In genomic region chr10:47019546-47019945, GRCh38 we compare ENCODE assay signal across 21 cellular contexts.
DNase-seq lines count a peak whose midpoint lies in the region; ATAC-seq and TF ChIP-seq lines count a peak whose summit lies in the region.
"Had no signal": no experiment of that assay in that cellular context is flagged by ENCODE, and none has a peak within 500 bp of the region (broad histone marks: within the 10 kb centered on the region; RNA-seq: fewer than 3 reads in every experiment).

No MANE protein-coding gene starts in this region.

- no peaks in the 10 kb centered on the region for H3K27me3 Mint-ChIP-seq in activated CD8-positive, alpha-beta T cell treated with anti-CD3 and anti-CD28 coated beads, Interleukin-2, amount 10 ng/mL, durations not matched to agents 7 days and 5 days (ENCODE audit: low read depth)
- no peaks in the 10 kb centered on the region for H3K27me3 Mint-ChIP-seq in activated CD8-positive, alpha-beta T cell treated with anti-CD3 and anti-CD28 coated beads for 36 hours

- no peak overlapping the region for H3K4me3 Mint-ChIP-seq in activated CD8-positive, alpha-beta T cell treated with anti-CD3 and anti-CD28 coated beads, Interleukin-2, amount 10 ng/mL, durations not matched to agents 7 days and 5 days
- H3K4me3 Mint-ChIP-seq in activated CD8-positive, alpha-beta T cell treated with anti-CD3 and anti-CD28 coated beads for 36 hours: no peak overlapping the region
- H3K4me3 Mint-ChIP-seq: CD14-positive monocyte; CD4-positive, alpha-beta memory T cell; GM23338; HFFc6 had no signal

- TF ChIP-seq CTCF in activated CD8-positive, alpha-beta T cell treated with anti-CD3 and anti-CD28 coated beads for 36 hours (IDR thresholded peaks at IDR 0.05): no peak
- TF ChIP-seq CTCF in GM10248 (IDR thresholded peaks at IDR 0.05; ENCODE audit: control extremely low read depth, extremely low read depth, low read depth, missing control alignments): no peak
- no peak for TF ChIP-seq CTCF in prostate gland (IDR thresholded peaks at IDR 0.05)

- no peak for ATAC-seq in activated CD8-positive, alpha-beta T cell treated with anti-CD3 and anti-CD28 coated beads, Interleukin-2, amount 10 ng/mL, durations not matched to agents 7 days and 5 days
- ATAC-seq in activated CD8-positive, alpha-beta T cell treated with anti-CD3 and anti-CD28 coated beads for 36 hours: no peak
- no peak for ATAC-seq in GM18861 (IDR thresholded peaks at IDR 0.05; ENCODE audit: unreplicated experiment)
- ATAC-seq in right cardiac atrium: no peak
- ATAC-seq: GM12878, GM23338, HCT116 had no signal

- POLR2A ChIA-PET in activated CD8-positive, alpha-beta T cell treated with anti-CD3 and anti-CD28 coated beads, Interleukin-2, amount 10 ng/mL, durations not matched to agents 7 days and 5 days (lab: Charles Lee): no interaction called here
- POLR2A ChIA-PET in activated CD8-positive, alpha-beta T cell treated with anti-CD3 and anti-CD28 coated beads for 36 hours (lab: Charles Lee): no interaction called here
- POLR2A ChIA-PET in GM10248 (lab: Yijun Ruan, JAX): no interaction called here

- no peaks in the 10 kb centered on the region for H3K36me3 ChIP-seq in prostate gland
- H3K36me3 ChIP-seq: BLaER1 had no signal

- H3K4me3 ChIP-seq in prostate gland (no peak overlapping the region), right cardiac atrium (ENCODE audit: low read length) (no peak overlapping the region)
- H3K4me3 ChIP-seq: BLaER1, GM12878, GM23338 had no signal

- 95% methylated on average over 4 of the region's 4 CpGs for WGBS in prostate gland
- 80% methylated on average over 4 of the region's 4 CpGs for WGBS in right cardiac atrium

- H3K4me1 Mint-ChIP-seq in activated CD8-positive, alpha-beta T cell treated with anti-CD3 and anti-CD28 coated beads, Interleukin-2, amount 10 ng/mL, durations not matched to agents 7 days and 5 days (ENCODE audit: low read depth): no peaks in the 10 kb centered on the region
- H3K4me1 Mint-ChIP-seq in activated CD8-positive, alpha-beta T cell treated with anti-CD3 and anti-CD28 coated beads for 36 hours (ENCODE audit: low read depth): peaks cover under 1% of the 10 kb centered on the region
- H3K4me1 Mint-ChIP-seq: CD14-positive monocyte, GM23338 had no signal

- H3K4me1 ChIP-seq in prostate gland (replicated peaks) (no peaks in the 10 kb centered on the region), right cardiac atrium (ENCODE audit: control insufficient read depth, insufficient read depth, low read length) (no peaks in the 10 kb centered on the region)
- H3K4me1 ChIP-seq: BLaER1 had no signal

- H3K9me3 ChIP-seq in prostate gland (no peaks in the 10 kb centered on the region), right cardiac atrium (ENCODE audit: control insufficient read depth, low read length) (no peaks in the 10 kb centered on the region)
- H3K9me3 ChIP-seq: BLaER1 had no signal

- DNase-seq in activated CD8-positive, alpha-beta T cell treated with anti-CD3 and anti-CD28 coated beads, Interleukin-2, amount 10 ng/mL, durations not matched to agents 7 days and 5 days: peak; percentile 11
- DNase-seq in activated CD8-positive, alpha-beta T cell treated with anti-CD3 and anti-CD28 coated beads for 36 hours: no peak
- DNase-seq in GM10248 (ENCODE audit: extremely low spot score) (peak; percentile 4), iPS-NIHi7 (ENCODE audit: extremely low spot score) (peak; percentile 4), prostate gland (ENCODE audit: low spot score) (peak; percentile 2), right cardiac atrium (no peak), HPDE6-E6E7 (ENCODE audit: extremely low spot score) (no peak)
- DNase-seq: 8988T; CD4-positive, alpha-beta memory T cell; DMS153; DMS79; GDM1; HFFc6; IMR-90 had no signal

- TF ChIP-seq POLR2A in prostate gland (IDR thresholded peaks at IDR 0.05): no peak

- intact Hi-C loops in activated CD8-positive, alpha-beta T cell treated with anti-CD3 and anti-CD28 coated beads for 36 hours (cut with micrococcal nuclease): no loop called here
- intact Hi-C loops in prostate gland (cut with DNase I) (no loop called here), right cardiac atrium (cut with DNase I) (loop anchor here in 1 of 4 donors (2.0 kb wide), 1 partner anchor 69 kb away; no protein-coding TSS in a partner anchor)

- H3K27me3 ChIP-seq in prostate gland (replicated peaks; ENCODE audit: insufficient read depth): no peaks in the 10 kb centered on the region
- no peaks in the 10 kb centered on the region for H3K27me3 ChIP-seq in right cardiac atrium (ENCODE audit: control insufficient read depth, insufficient read depth)
- H3K27me3 ChIP-seq: BLaER1 had no signal

- H3K9me3 Mint-ChIP-seq in activated CD8-positive, alpha-beta T cell treated with anti-CD3 and anti-CD28 coated beads, Interleukin-2, amount 10 ng/mL, durations not matched to agents 7 days and 5 days (ENCODE audit: insufficient read depth): no peaks in the 10 kb centered on the region
- no peaks in the 10 kb centered on the region for H3K9me3 Mint-ChIP-seq in activated CD8-positive, alpha-beta T cell treated with anti-CD3 and anti-CD28 coated beads for 36 hours
- H3K9me3 Mint-ChIP-seq: CD4-positive, alpha-beta memory T cell; GM23338; HFFc6 had no signal

- CTCF ChIA-PET in activated CD8-positive, alpha-beta T cell treated with anti-CD3 and anti-CD28 coated beads, Interleukin-2, amount 10 ng/mL, durations not matched to agents 7 days and 5 days (lab: Charles Lee): no interaction called here
- CTCF ChIA-PET in activated CD8-positive, alpha-beta T cell treated with anti-CD3 and anti-CD28 coated beads for 36 hours (lab: Charles Lee): interaction anchor here (1.5 kb wide), 1 partner anchor 321 kb away, joined by 4 read pairs; no protein-coding TSS in a partner anchor
- CTCF ChIA-PET in GM10248 (lab: Yijun Ruan, JAX): no interaction called here

- H3K27ac ChIP-seq in prostate gland: no peak overlapping the region
- H3K27ac ChIP-seq in right cardiac atrium (ENCODE audit: low read length): no peak overlapping the region
- H3K27ac ChIP-seq: BLaER1, HL-60 had no signal

- no peak overlapping the region for H3K27ac Mint-ChIP-seq in activated CD8-positive, alpha-beta T cell treated with anti-CD3 and anti-CD28 coated beads, Interleukin-2, amount 10 ng/mL, durations not matched to agents 7 days and 5 days
- no peak overlapping the region for H3K27ac Mint-ChIP-seq in activated CD8-positive, alpha-beta T cell treated with anti-CD3 and anti-CD28 coated beads for 36 hours
- H3K27ac Mint-ChIP-seq: CD14-positive monocyte; CD4-positive, alpha-beta memory T cell; GM23338; HFFc6 had no signal

- no peaks in the 10 kb centered on the region for H3K36me3 Mint-ChIP-seq in activated CD8-positive, alpha-beta T cell treated with anti-CD3 and anti-CD28 coated beads, Interleukin-2, amount 10 ng/mL, durations not matched to agents 7 days and 5 days (ENCODE audit: low read depth)
- no peaks in the 10 kb centered on the region for H3K36me3 Mint-ChIP-seq in activated CD8-positive, alpha-beta T cell treated with anti-CD3 and anti-CD28 coated beads for 36 hours (ENCODE audit: low read depth)
- H3K36me3 Mint-ChIP-seq: CD14-positive monocyte; CD4-positive, alpha-beta memory T cell had no signal

Comparison
In these comparisons a context has a peak if more than half of its experiments do, and no peak if none do; other contexts are left out.
1. DNase-seq: peak in activated CD8-positive, alpha-beta T cell treated with anti-CD3 and anti-CD28 coated beads, Interleukin-2, amount 10 ng/mL, durations not matched to agents 7 days and 5 days (single experiment), GM10248 (single experiment), iPS-NIHi7 (single experiment) and prostate gland (single experiment); none in activated CD8-positive, alpha-beta T cell treated with anti-CD3 and anti-CD28 coated beads for 36 hours (single experiment), right cardiac atrium (0 of 3) and HPDE6-E6E7 (single experiment).